8 cellular contexts compared by ENCODE assay signal in genomic region chr10:89701238-89702120, GRCh38. TPM values are rescaled to one million over a fixed set of nuclear protein-coding genes. Genes with fewer than 3 reads are reported as not detected.
DNase-seq lines count a peak whose midpoint lies in the region; ATAC-seq, FAIRE-seq and TF ChIP-seq lines count a peak whose summit lies in the region.

TSS of gene KIF20B (plus strand) at chr10:89701590. CDS start at chr10:89705295, 3,705 bp downstream.

- H3K9me3 Mint-ChIP-seq in T-cell (no peaks in the 10 kb centered on the region), type B pancreatic cell (no peaks in the 10 kb centered on the region)

- H3K36me3 Mint-ChIP-seq in T-cell: no peaks in the 10 kb centered on the region
- peaks cover 4% of the 10 kb centered on the region for H3K36me3 Mint-ChIP-seq in type B pancreatic cell

- no peak within 1 kb of the TSS for H2AK5ac ChIP-seq in trophoblast cell (ENCODE audit: low read length)

- no peaks in the 10 kb centered on the region for H3K27me3 ChIP-seq in adrenal gland
- no peaks in the 10 kb centered on the region for H3K27me3 ChIP-seq in trophoblast cell (ENCODE audit: insufficient read depth, low read length)

- TF ChIP-seq CTCF in adrenal gland (IDR thresholded peaks at IDR 0.05) (peak in 4 of 6 experiments; percentile 43 to 56 (median 47)), type B pancreatic cell (conservative IDR thresholded peaks at IDR 0.05) (peak; percentile 31)

- CTCF ChIA-PET in T-cell (lab: Charles Lee): interaction anchor here in 1 of 2 donors (0.6 to 1.7 kb wide), 9 partner anchors 9 to 769 kb away, joined by 3 to 7 read pairs (median 4); partner anchors contain the start of gene IFIT5

- peak; percentile 88 for TF ChIP-seq POLR2A in GM12892 (IDR thresholded peaks at IDR 0.05; ENCODE audit: low read depth, low read length)
- peak; percentile 55 to 80 for TF ChIP-seq POLR2A in adrenal gland (IDR thresholded peaks at IDR 0.05)

- H3K9me3 ChIP-seq in adrenal gland (replicated peaks in 1 of 3) (no peaks in the 10 kb centered on the region), trophoblast cell (ENCODE audit: insufficient read depth, low read depth, low read length) (no peaks in the 10 kb centered on the region)

- H3K79me1 ChIP-seq in trophoblast cell (ENCODE audit: low read length): peaks cover 2% of the 10 kb centered on the region

- intact Hi-C loops in adrenal gland (cut with DNase I) (no loop called here), cardiac septum (cut with DNase I) (loop anchor here (2.0 to 5.0 kb wide), 3 partner anchors 57 to 274 kb away; partner anchors contain the start of gene PANK1)

- POLR2A ChIA-PET in T-cell (lab: Charles Lee): interaction anchor here (0.6 to 1.4 kb wide), 6 partner anchors 9 to 287 kb away, joined by 3 to 11 read pairs (median 4); partner anchors contain the start of gene IFIT5 (in 1 of the 2)

- H3K4me3 Mint-ChIP-seq in T-cell (peak within 1 kb of the TSS; percentile 90 to 97 (median 94)), type B pancreatic cell (peak within 1 kb of the TSS; percentile 100)

- H3K4me1 Mint-ChIP-seq in T-cell: peaks cover 34 to 55% (median 45%) of the 10 kb centered on the region in 3 donors
- peaks cover 24% of the 10 kb centered on the region for H3K4me1 Mint-ChIP-seq in type B pancreatic cell (ENCODE audit: unreplicated experiment)

- peak within 1 kb of the TSS; percentile 58 for H3K14ac ChIP-seq in trophoblast cell (ENCODE audit: low read length)

- H3K4me1 ChIP-seq in adrenal gland (replicated peaks in 1 of 2) (peaks cover 0 to 13% of the 10 kb centered on the region in 2 donors), trophoblast cell (ENCODE audit: control insufficient read depth in 1 of 2, insufficient read depth in 2 of 2, low read length in 2 of 2) (peaks cover 3% of the 10 kb centered on the region in 2 experiments)

- peak within 1 kb of the TSS; percentile 84 for H3K9ac ChIP-seq in trophoblast cell (ENCODE audit: low read length)

- peak; percentile 84 for DNase-seq in GM12892 (ENCODE audit: insufficient read length)
- DNase-seq in NCI-H1436 treated with DMSO at 0.1 percent for 48 hours (lab: John Stamatoyannopoulos, UW): peak; percentile 91
- DNase-seq in T-cell: peak; percentile 86 to 97 (median 95)
- peak; percentile 96 to 98 (median 97) for DNase-seq in adrenal gland
- peak; percentile 98 for DNase-seq in cardiac septum (ENCODE audit: low spot score)
- DNase-seq in trophoblast cell: peak; percentile 97 to 98
- peak; percentile 95 for DNase-seq in type B pancreatic cell (ENCODE audit: extremely low spot score, unreplicated experiment)

- H2BK120ac ChIP-seq in trophoblast cell (ENCODE audit: insufficient read depth, low read length, poor library complexity): peak within 1 kb of the TSS; percentile 21

- H3K27ac Mint-ChIP-seq in T-cell: peak within 1 kb of the TSS; percentile 91 to 98
- peak within 1 kb of the TSS; percentile 99 for H3K27ac Mint-ChIP-seq in type B pancreatic cell

- H3K4me2 ChIP-seq in trophoblast cell (ENCODE audit: low read length): peak within 1 kb of the TSS; percentile 79

- no peak within 1 kb of the TSS for H3K23ac ChIP-seq in trophoblast cell (ENCODE audit: low read length)

- peak within 1 kb of the TSS; percentile 7 to 70 (median 52) for H3K4me3 ChIP-seq in adrenal gland
- peak within 1 kb of the TSS; percentile 98 for H3K4me3 ChIP-seq in trophoblast cell (ENCODE audit: low read depth, low read length)

- H3K4ac ChIP-seq in trophoblast cell (ENCODE audit: low read depth, low read length): peak within 1 kb of the TSS; percentile 98

- H3K36me3 ChIP-seq in adrenal gland (replicated peaks in 1 of 2) (no peaks in the 10 kb centered on the region), trophoblast cell (ENCODE audit: control insufficient read depth in 1 of 2, insufficient read depth in 2 of 2, low read length in 2 of 2) (no peaks in the 10 kb centered on the region)

- no peak within 1 kb of the TSS for H2BK12ac ChIP-seq in trophoblast cell (ENCODE audit: low read length)

- FAIRE-seq in GM12892 (lab: Jason Lieb, UNC): peak; percentile 99

- 1 to 2% (median 1%) methylated on average over 8 to 48 of the region's 48 CpGs for WGBS in adrenal gland, 4 donors
- WGBS in trophoblast cell (ENCODE audit: extremely low coverage, insufficient coverage, insufficient read length): no CpG with 5 or more reads among the region's 48 CpGs

- peaks cover 14% of the 10 kb centered on the region for H3K79me2 ChIP-seq in trophoblast cell (ENCODE audit: control insufficient read depth, insufficient read depth, low read length, poor library complexity)

- H4K12ac ChIP-seq in trophoblast cell (ENCODE audit: low read depth, low read length): peak within 1 kb of the TSS; percentile 81

- peak within 1 kb of the TSS; percentile 28 to 93 (median 75) for H3K27ac ChIP-seq in adrenal gland
- peak within 1 kb of the TSS; percentile 73 for H3K27ac ChIP-seq in trophoblast cell (ENCODE audit: low read depth, low read length)

- H4K8ac ChIP-seq in trophoblast cell (ENCODE audit: low read depth, low read length): peak within 1 kb of the TSS; percentile 75

- peak within 1 kb of the TSS; percentile 67 for H4K91ac ChIP-seq in trophoblast cell (ENCODE audit: low read depth, low read length)

- peak within 1 kb of the TSS; percentile 50 for H2BK5ac ChIP-seq in trophoblast cell (ENCODE audit: low read depth, low read length, poor library complexity)

- ATAC-seq in HG02852 (IDR thresholded peaks at IDR 0.05; ENCODE audit: unreplicated experiment): peak; percentile 94
- ATAC-seq in T-cell (replicated peaks in 1 of 4): peak; percentile 97 to 99 (median 98)

- peak within 1 kb of the TSS; percentile 66 for H3K18ac ChIP-seq in trophoblast cell (ENCODE audit: low read length)

- H3K27me3 Mint-ChIP-seq in T-cell (no peaks in the 10 kb centered on the region), type B pancreatic cell (no peaks in the 10 kb centered on the region)

- peak within 1 kb of the TSS; percentile 64 for H2AFZ ChIP-seq in trophoblast cell (ENCODE audit: insufficient read depth, low read length, poor library complexity)

RNA-seq across cellular contexts. Expression of gene KIF20B, which starts in this region (rescaled TPM):
- polyA plus RNA-seq in GM12892 (2012; ENCODE audit: missing spikeins): 12.9 TPM
- total RNA-seq in T-cell (10 to 100 TPM; 17.6 to 21.5 (median 20.1) TPM), adrenal gland (1 to 10 TPM in 7 of 8 donors, under 1 TPM in 1; 0.96 to 4.0 (median 2.8) TPM), cardiac septum (1.9 TPM), type B pancreatic cell (ENCODE audit: low replicate concordance) (21.3 and 36.9 TPM in 2 replicates)
- polyA plus RNA-seq in adrenal gland: 1 to 10 TPM in 1 of 3 donors, under 1 TPM in 2; 0.54 to 2.6 (median 0.72) TPM
- polyA plus RNA-seq in trophoblast cell (2013): 23.6 and 24.3 TPM in 2 replicates

Comparison
In these comparisons a context has a peak if more than half of its experiments do, and no peak if none do; other contexts are left out.
1. Peak in every context shown above with its lines: DNase-seq, ATAC-seq, H3K4me3 ChIP-seq and H3K27ac ChIP-seq.